8 cellular contexts compared by ENCODE assay signal in the genomic region with DNA sequence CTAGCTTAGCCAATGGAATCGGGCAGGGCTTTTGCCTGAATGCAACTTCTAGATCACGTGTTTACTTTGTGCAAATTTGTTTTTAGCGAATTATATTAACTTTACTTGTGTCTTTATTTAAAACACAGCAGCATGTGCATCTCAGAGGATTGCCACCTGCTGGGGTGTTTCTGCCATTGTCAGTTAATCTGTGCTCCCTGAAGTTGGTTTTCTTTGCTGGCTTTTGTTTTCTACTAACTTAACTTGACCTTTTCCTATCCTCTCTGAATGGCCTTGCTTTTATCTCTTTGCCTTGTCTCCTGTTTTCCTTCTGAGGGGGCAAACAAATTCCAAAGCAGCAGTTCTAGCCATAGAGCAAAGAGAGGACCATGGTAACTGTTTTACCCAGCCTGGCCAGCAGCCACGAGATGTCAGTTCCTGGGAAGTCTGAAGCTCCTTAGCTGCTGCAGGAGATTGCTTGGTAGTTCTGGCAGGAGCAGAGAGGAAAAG.
DNase-seq lines count a peak whose midpoint lies in the region; ATAC-seq, FAIRE-seq and TF ChIP-seq lines count a peak whose summit lies in the region.

No MANE protein-coding gene starts in this region.

- H3K27me3 ChIP-seq in Caco-2 (replicated peaks; ENCODE audit: control insufficient read depth, insufficient read depth, low read length) (no peaks in the 10 kb centered on the region), subcutaneous abdominal adipose tissue (ENCODE audit: control insufficient read depth in 5 of 5, insufficient read depth in 4 of 5, low read length in 5 of 5) (no peaks in the 10 kb centered on the region)

- H3K4me1 ChIP-seq in Caco-2: no peaks in the 10 kb centered on the region
- H3K4me1 ChIP-seq in OCI-LY7 (ENCODE audit: insufficient read depth, low read length, poor library complexity, severe bottlenecking): no peaks in the 10 kb centered on the region
- H3K4me1 ChIP-seq in subcutaneous abdominal adipose tissue (ENCODE audit: control insufficient read depth in 5 of 5, insufficient read depth in 5 of 5, low read length in 5 of 5): peaks cover 0 to 26% (median 15%) of the 10 kb centered on the region in 5 donors

- H3K27ac ChIP-seq in OCI-LY7 (ENCODE audit: low read depth, low read length, poor library complexity, severe bottlenecking) (no peak overlapping the region), subcutaneous abdominal adipose tissue (ENCODE audit: low read depth, low read length) (peak overlapping the region; percentile 52)

- CTCF ChIA-PET in Caco-2 (lab: Charles Lee): interaction anchor here (0.8 to 2.9 kb wide), 4 partner anchors 23 to 174 kb away, joined by 3 to 22 read pairs (median 4); no protein-coding TSS in a partner anchor
- CTCF ChIA-PET in OCI-LY7 (lab: Charles Lee; ENCODE audit: unreplicated experiment): no interaction called here

- H3K9ac ChIP-seq in subcutaneous abdominal adipose tissue (ENCODE audit: low read length in 5 of 5): peak overlapping the region in 2 of 5 donors; percentile 15 to 50

- peak in 1 of 2 experiments; percentile 21 for DNase-seq in Caco-2
- peak; percentile 2 for DNase-seq in OCI-LY7 (ENCODE audit: low spot score)
- peak; percentile 41 to 73 for DNase-seq in foreskin fibroblast
- no peak for DNase-seq in urothelium cell line (ENCODE audit: low spot score)
- DNase-seq in CD1c-positive myeloid dendritic cell (ENCODE audit: extremely low spot score): no peak
- DNase-seq in NCI-H2029 treated with DMSO at 0.1 percent for 48 hours (lab: John Stamatoyannopoulos, UW): no peak

- BruUV-seq in Caco-2 (replicated peaks; lab: Mats Ljungman, UMichigan) (no TSS peak), OCI-LY7 (replicated peaks; lab: Mats Ljungman, UMichigan) (no TSS peak)

- H3K27me3 Mint-ChIP-seq in Caco-2 (ENCODE audit: insufficient read depth, unreplicated experiment): peaks cover 12% of the 10 kb centered on the region

- peak; percentile 7 for ATAC-seq in GM21423 (IDR thresholded peaks at IDR 0.05; ENCODE audit: unreplicated experiment)

- intact Hi-C loops in Caco-2 (cut with micrococcal nuclease; ENCODE audit: unreplicated experiment) (loop anchor here (1.0 to 5.0 kb wide), 3 partner anchors 61 to 102 kb away; no protein-coding TSS in a partner anchor), OCI-LY7 (cut with micrococcal nuclease; ENCODE audit: unreplicated experiment) (no loop called here)

- H3K9me3 ChIP-seq in Caco-2: no peaks in the 10 kb centered on the region
- H3K9me3 ChIP-seq in OCI-LY7 (ENCODE audit: low read length): no peaks in the 10 kb centered on the region
- H3K9me3 ChIP-seq in subcutaneous abdominal adipose tissue (ENCODE audit: control insufficient read depth in 5 of 5, low read length in 5 of 5): no peaks in the 10 kb centered on the region

- POLR2A ChIA-PET in Caco-2 (lab: Charles Lee): no interaction called here
- POLR2A ChIA-PET in OCI-LY7 (lab: Charles Lee): no interaction called here

- no peaks in the 10 kb centered on the region for H3K4me1 Mint-ChIP-seq in Caco-2 (ENCODE audit: low read depth, unreplicated experiment)

- TF ChIP-seq CTCF in Caco-2 (IDR thresholded peaks at IDR 0.05; ENCODE audit: insufficient read depth in 1 of 2, low read depth in 1 of 2, low read length in 1 of 2, severe bottlenecking in 1 of 2, unreplicated experiment in 1 of 2) (peak; percentile 39 to 68), OCI-LY7 (conservative IDR thresholded peaks at IDR 0.05; ENCODE audit: low read length) (peak; percentile 65), foreskin fibroblast (IDR thresholded peaks at IDR 0.05; ENCODE audit: low read depth, low read length) (peak; percentile 62)

- no peaks in the 10 kb centered on the region for H3K9me3 Mint-ChIP-seq in Caco-2 (ENCODE audit: unreplicated experiment)

- no peaks in the 10 kb centered on the region for H3K9me2 ChIP-seq in OCI-LY7 (ENCODE audit: insufficient read depth, low read length)

- no peak overlapping the region for H3K27ac Mint-ChIP-seq in Caco-2 (ENCODE audit: unreplicated experiment)

- H3K4me3 Mint-ChIP-seq in Caco-2 (ENCODE audit: unreplicated experiment): no peak overlapping the region

- H3K36me3 ChIP-seq in Caco-2 (ENCODE audit: control insufficient read depth, insufficient read depth, low read length) (no peaks in the 10 kb centered on the region), OCI-LY7 (ENCODE audit: insufficient read depth, low read length) (no peaks in the 10 kb centered on the region), subcutaneous abdominal adipose tissue (ENCODE audit: control insufficient read depth in 5 of 5, insufficient read depth in 5 of 5, low read length in 5 of 5) (no peaks in the 10 kb centered on the region)

- no peaks in the 10 kb centered on the region for H3K36me3 Mint-ChIP-seq in Caco-2 (ENCODE audit: insufficient read depth, unreplicated experiment)

- no peak for FAIRE-seq in urothelium cell line (lab: Jason Lieb, UNC)

- H3K4me2 ChIP-seq in OCI-LY7 (ENCODE audit: low read length): no peak overlapping the region

- no peak overlapping the region for H2AFZ ChIP-seq in OCI-LY7 (ENCODE audit: low read length)

- H3K79me2 ChIP-seq in OCI-LY7 (ENCODE audit: insufficient read depth, low read depth, low read length): no peaks in the 10 kb centered on the region

- H3K4me3 ChIP-seq in Caco-2 (ENCODE audit: low read depth, low read length): no peak overlapping the region
- no peak overlapping the region for H3K4me3 ChIP-seq in OCI-LY7 (ENCODE audit: low read depth, low read length, poor library complexity, severe bottlenecking)
- no peak overlapping the region for H3K4me3 ChIP-seq in foreskin fibroblast (ENCODE audit: low read depth in 1 of 2, low read length in 2 of 2)
- H3K4me3 ChIP-seq in subcutaneous abdominal adipose tissue (ENCODE audit: low read depth in 1 of 5, low read length in 5 of 5): no peak overlapping the region

- H4K20me1 ChIP-seq in OCI-LY7 (ENCODE audit: insufficient read depth, low read length): no peaks in the 10 kb centered on the region

Comparison
In these comparisons a context has a peak if more than half of its experiments do, and no peak if none do; other contexts are left out.
1. DNase-seq: peak in OCI-LY7 (single experiment) and foreskin fibroblast (2 of 2); none in urothelium cell line (single experiment), CD1c-positive myeloid dendritic cell (single experiment) and NCI-H2029 treated with DMSO at 0.1 percent for 48 hours (single experiment).
2. Peak in every context shown above with its lines, with median percentiles within 50 percentile points of each other: CTCF ChIP-seq.